9 cellular contexts compared by ENCODE assay signal in genomic region chr20:21099653-21100589, GRCh38. TPM values are rescaled to one million over a fixed set of nuclear protein-coding genes. Genes with fewer than 3 reads are reported as not detected.
DNase-seq lines count a peak whose midpoint lies in the region; ATAC-seq and TF ChIP-seq lines count a peak whose summit lies in the region.
"Had no signal": no experiment of that assay in that cellular context is flagged by ENCODE, and none has a peak within 500 bp of the region (broad histone marks: within the 10 kb centered on the region; RNA-seq: fewer than 3 reads in every experiment).

No MANE protein-coding gene starts in this region.

- TF ChIP-seq POLR2A in sigmoid colon (IDR thresholded peaks at IDR 0.05) = no peak

- DNase-seq in EH (ENCODE audit: low read depth) (peak; percentile 11), NCI-H510A (lab: John Stamatoyannopoulos, UW) (peak; percentile 65), cardiac septum (ENCODE audit: low spot score) (peak; percentile 80), sigmoid colon (no peak), SHP77 (lab: John Stamatoyannopoulos, UW) (no peak), HPDE6-E6E7 (ENCODE audit: extremely low spot score) (no peak)
- peak; percentile 52 to 67 for DNase-seq in activated T-cell treated with anti-CD3 and anti-CD28 coated beads, Interleukin-2, amount 50 U/mL, for 48 hours

- no peaks in the 10 kb centered on the region for H3K9me3 ChIP-seq in sigmoid colon

- peaks cover 62 to 89% (median 81%) of the 10 kb centered on the region in 3 donors for H3K27me3 ChIP-seq in sigmoid colon

- H3K27ac ChIP-seq in sigmoid colon = peak overlapping the region in 1 of 4 donors; percentile 1

- no peaks in the 10 kb centered on the region for H3K36me3 ChIP-seq in sigmoid colon

- intact Hi-C loops in cardiac septum (cut with DNase I) = loop anchor here (10.0 kb wide), 1 partner anchor 295 kb away; the partner anchor contains the start of gene NKX2-4
- intact Hi-C loops in sigmoid colon (cut with DNase I) = loop anchor here (5.0 to 10.0 kb wide), 3 partner anchors 202 to 405 kb away; partner anchors contain the start of genes NKX2-4 and XRN2

- H3K4me3 ChIP-seq in sigmoid colon = peak overlapping the region; percentile 1 to 44 (median 36)

- no peak for TF ChIP-seq CTCF in sigmoid colon (IDR thresholded peaks at IDR 0.05)

- 2% methylated on average over 48 of the region's 48 CpGs for WGBS in sigmoid colon, 2 donors

- peak; percentile 46 for ATAC-seq in GM21825 (IDR thresholded peaks at IDR 0.05; ENCODE audit: unreplicated experiment)
- ATAC-seq: Panc1 had no signal

- peaks cover 0 to 43% (median 38%) of the 10 kb centered on the region in 4 donors for H3K4me1 ChIP-seq in sigmoid colon

- TF ChIP-seq EP300 in sigmoid colon (IDR thresholded peaks at IDR 0.05) = no peak

RNA-seq across cellular contexts. Expression of gene LINC00237, which starts 6.2 kb away (rescaled TPM):
- total RNA-seq in cardiac septum (not detected), sigmoid colon (not detected)
- not detected for polyA plus RNA-seq in sigmoid colon

RNA-seq across cellular contexts. Expression of gene KIZ, which starts 26.0 kb away (rescaled TPM):
- total RNA-seq in cardiac septum (22.9 TPM), sigmoid colon (100 to 1,000 TPM; 171 to 291 (median 193) TPM)
- 10 to 100 TPM in 1 of 3 donors, 1 to 10 TPM in 2; 5.1 to 15.0 (median 9.4) TPM for polyA plus RNA-seq in sigmoid colon

Comparison
In these comparisons a context has a peak if more than half of its experiments do, and no peak if none do; other contexts are left out.
1. DNase-seq: peak in EH (single experiment), NCI-H510A (single experiment), activated T-cell treated with anti-CD3 and anti-CD28 coated beads, Interleukin-2, amount 50 U/mL, for 48 hours (2 of 2) and cardiac septum (single experiment); none in sigmoid colon (single experiment), SHP77 (0 of 2) and HPDE6-E6E7 (single experiment).